ENCODE assay signal across 13 cellular contexts in genomic region chr4:104395219-104395618, GRCh38.
DNase-seq lines count a peak whose midpoint lies in the region; ATAC-seq, FAIRE-seq and TF ChIP-seq lines count a peak whose summit lies in the region.
"Had no signal": no experiment of that assay in that cellular context is flagged by ENCODE, and none has a peak within 500 bp of the region (broad histone marks: within the 10 kb centered on the region; RNA-seq: fewer than 3 reads in every experiment).

No MANE protein-coding gene starts in this region.

- peak overlapping the region; percentile 23; the same call in 1 of the 2 replicates for H2AFZ ChIP-seq in KMS-11 (ENCODE audit: low read depth)

- no peaks in the 10 kb centered on the region for H3K79me2 ChIP-seq in KMS-11 (ENCODE audit: insufficient read depth, low read depth)

- FAIRE-seq in small intestine (lab: Jason Lieb, UNC): no peak
- FAIRE-seq: K562 had no signal

- H3K9me3 Mint-ChIP-seq in glutamatergic neuron (ENCODE audit: unreplicated experiment): peaks cover 15% of the 10 kb centered on the region
- H3K9me3 Mint-ChIP-seq: memory B cell; stimulated activated naive B cell treated with anti-CD40 and anti-IgM and Interleukin-4, amounts not matched to agents 10 μg/mL and 1 μg/mL and 100 μg/mL, for 72 hours had no signal

- H3K4me3 Mint-ChIP-seq in glutamatergic neuron (ENCODE audit: unreplicated experiment): peak overlapping the region; percentile 74
- H3K4me3 Mint-ChIP-seq: memory B cell; stimulated activated naive B cell treated with anti-CD40 and anti-IgM and Interleukin-4, amounts not matched to agents 10 μg/mL and 1 μg/mL and 100 μg/mL, for 72 hours had no signal

- no peaks in the 10 kb centered on the region for H3K36me3 ChIP-seq in A673 (ENCODE audit: insufficient read depth, low read length, poor library complexity, severe bottlenecking)
- H3K36me3 ChIP-seq in KMS-11 (ENCODE audit: insufficient read depth): no peaks in the 10 kb centered on the region
- H3K36me3 ChIP-seq in small intestine (ENCODE audit: control insufficient read depth in 2 of 2, insufficient read depth in 2 of 2, low read length in 2 of 2): no peaks in the 10 kb centered on the region

- peaks cover 7% of the 10 kb centered on the region for H3K27me3 Mint-ChIP-seq in glutamatergic neuron (ENCODE audit: unreplicated experiment)
- H3K27me3 Mint-ChIP-seq: memory B cell; stimulated activated naive B cell treated with anti-CD40 and anti-IgM and Interleukin-4, amounts not matched to agents 10 μg/mL and 1 μg/mL and 100 μg/mL, for 72 hours had no signal

- H3K27ac ChIP-seq in A673 (ENCODE audit: low read depth, low read length, poor library complexity, severe bottlenecking): no peak overlapping the region
- H3K27ac ChIP-seq in KMS-11: peak overlapping the region; percentile 38; the same call in 1 of the 2 replicates
- no peak overlapping the region for H3K27ac ChIP-seq in small intestine (ENCODE audit: low read depth in 1 of 2, low read length in 1 of 2)

- H4K20me1 ChIP-seq in KMS-11 (ENCODE audit: insufficient read depth): no peaks in the 10 kb centered on the region

- H3K4me2 ChIP-seq in KMS-11: peak overlapping the region; percentile 85

- peaks cover 24% of the 10 kb centered on the region for H3K4me1 Mint-ChIP-seq in glutamatergic neuron (ENCODE audit: low read depth, unreplicated experiment)
- H3K4me1 Mint-ChIP-seq: memory B cell; stimulated activated naive B cell treated with anti-CD40 and anti-IgM and Interleukin-4, amounts not matched to agents 10 μg/mL and 1 μg/mL and 100 μg/mL, for 72 hours had no signal

- BruUV-seq in A673 (replicated peaks; lab: Mats Ljungman, UMichigan): no TSS peak

- H3K4me3 ChIP-seq in A673 (ENCODE audit: low read depth, low read length, poor library complexity, severe bottlenecking): no peak overlapping the region
- no peak overlapping the region for H3K4me3 ChIP-seq in KMS-11 (IDR thresholded peaks at IDR 0.05; ENCODE audit: insufficient read depth, low read depth, low read length)
- no peak overlapping the region for H3K4me3 ChIP-seq in small intestine (ENCODE audit: low read depth in 1 of 2, low read length in 2 of 2)
- H3K4me3 ChIP-seq: K562 had no signal

- peak overlapping the region; percentile 5; the same call in 1 of the 2 replicates for H3K9ac ChIP-seq in KMS-11

- POLR2A ChIA-PET in A673 (lab: Charles Lee; ENCODE audit: low non-redundant PET): interaction anchor here (0.9 kb wide), 1 partner anchor 26 kb away, joined by 3 read pairs; no protein-coding TSS in a partner anchor

- peaks cover 25% of the 10 kb centered on the region for H3K4me1 ChIP-seq in A673 (ENCODE audit: insufficient read depth, low read length, poor library complexity, severe bottlenecking)
- peaks cover 55% of the 10 kb centered on the region for H3K4me1 ChIP-seq in KMS-11 (ENCODE audit: low read depth, poor library complexity, severe bottlenecking)
- peaks cover 0 to 3% of the 10 kb centered on the region in 2 donors for H3K4me1 ChIP-seq in small intestine (ENCODE audit: control insufficient read depth in 2 of 2, insufficient read depth in 1 of 2, low read depth in 1 of 2, low read length in 1 of 2)

- CTCF ChIA-PET in A673 (lab: Charles Lee): interaction anchor here (0.5 kb wide), 1 partner anchor 200 kb away, joined by 3 read pairs; no protein-coding TSS in a partner anchor

- 16 to 30% (median 23%) methylated on average over 4 of the region's 4 CpGs for WGBS in small intestine, 3 donors

- peak; percentile 26 for DNase-seq in A673 (ENCODE audit: low spot score)
- DNase-seq in OCI-M1 (lab: John Stamatoyannopoulos, UW): peak; percentile 53
- peak; percentile 17 for DNase-seq in glutamatergic neuron
- DNase-seq in HT-29 (ENCODE audit: low spot score): no peak
- DNase-seq in small intestine: no peak
- DNase-seq in MV-4-11 (lab: John Stamatoyannopoulos, UW): no peak
- DNase-seq: activated CD4-positive, CD25-positive, alpha-beta regulatory T cell; effector CD4-positive, alpha-beta T cell; stimulated activated naive B cell treated with anti-CD40 and anti-IgM and Interleukin-4, amounts not matched to agents 10 μg/mL and 1 μg/mL and 100 μg/mL, for 72 hours had no signal

- H3K27ac Mint-ChIP-seq in glutamatergic neuron (ENCODE audit: unreplicated experiment): peak overlapping the region; percentile 59
- H3K27ac Mint-ChIP-seq: memory B cell; stimulated activated naive B cell treated with anti-CD40 and anti-IgM and Interleukin-4, amounts not matched to agents 10 μg/mL and 1 μg/mL and 100 μg/mL, for 72 hours had no signal

- H3K27me3 ChIP-seq in A673 (replicated peaks; ENCODE audit: insufficient read depth, low read depth, low read length, poor library complexity) (no peaks in the 10 kb centered on the region), KMS-11 (ENCODE audit: insufficient read depth, low read depth) (no peaks in the 10 kb centered on the region), small intestine (ENCODE audit: control insufficient read depth in 2 of 2, insufficient read depth in 2 of 2, low read length in 2 of 2) (no peaks in the 10 kb centered on the region)

- no peaks in the 10 kb centered on the region for H3K36me3 Mint-ChIP-seq in glutamatergic neuron (ENCODE audit: unreplicated experiment)
- H3K36me3 Mint-ChIP-seq: memory B cell; stimulated activated naive B cell treated with anti-CD40 and anti-IgM and Interleukin-4, amounts not matched to agents 10 μg/mL and 1 μg/mL and 100 μg/mL, for 72 hours had no signal

- intact Hi-C loops in A673 (cut with micrococcal nuclease; ENCODE audit: unreplicated experiment): no loop called here

- ATAC-seq in HG03025 (IDR thresholded peaks at IDR 0.05; ENCODE audit: low FRiP score, unreplicated experiment): no peak
- ATAC-seq: K562; stimulated activated naive B cell treated with anti-CD40 and anti-IgM and Interleukin-4, amounts not matched to agents 10 μg/mL and 1 μg/mL and 100 μg/mL, for 72 hours had no signal

- H3K9me3 ChIP-seq in A673 (ENCODE audit: low read depth, low read length, poor library complexity, severe bottlenecking): no peaks in the 10 kb centered on the region
- no peaks in the 10 kb centered on the region for H3K9me3 ChIP-seq in small intestine (ENCODE audit: control insufficient read depth, low read depth)

- TF ChIP-seq CTCF in A673 (conservative IDR thresholded peaks at IDR 0.05; ENCODE audit: low read depth, low read length) (no peak), KMS-11 (conservative IDR thresholded peaks at IDR 0.05; ENCODE audit: low read depth, low read length) (no peak), glutamatergic neuron (IDR thresholded peaks at IDR 0.05; ENCODE audit: partially characterized antibody, unreplicated experiment) (no peak)

Comparison
In these comparisons a context has a peak if more than half of its experiments do, and no peak if none do; other contexts are left out.
1. DNase-seq: peak in A673 (single experiment), OCI-M1 (single experiment) and glutamatergic neuron (single experiment); none in HT-29 (single experiment), small intestine (single experiment) and MV-4-11 (single experiment).